ENCODE assay signal across 23 cellular contexts in genomic region chr9:86605303-86605702, GRCh38.
"Had no signal": no experiment of that assay in that cellular context is flagged by ENCODE, and none has a peak within 500 bp of the region (broad histone marks: within the 10 kb centered on the region; RNA-seq: fewer than 3 reads in every experiment).

No MANE protein-coding gene starts in this region.

- H3K9me3 Mint-ChIP-seq: natural killer cell; stimulated activated naive B cell treated with anti-CD40 and anti-IgM and Interleukin-4, amounts not matched to agents 10 μg/mL and 1 μg/mL and 100 μg/mL, for 72 hours; stimulated activated naive CD8-positive, alpha-beta T cell treated with anti-CD3 and anti-CD28 coated beads, Interleukin-15, amount 100 ng/mL, for 72 hours had no signal

- H3K27ac ChIP-seq: dorsolateral prefrontal cortex, gastrocnemius medialis, heart right ventricle, neutrophil, psoas muscle, right lobe of liver, spleen, thoracic aorta, transverse colon had no signal

- H3K4me3 ChIP-seq: dorsolateral prefrontal cortex, gastrocnemius medialis, heart right ventricle, mucosa of descending colon, psoas muscle, right lobe of liver, spleen, thoracic aorta, transverse colon had no signal

- H3K4me3 Mint-ChIP-seq: natural killer cell; stimulated activated naive B cell treated with anti-CD40 and anti-IgM and Interleukin-4, amounts not matched to agents 10 μg/mL and 1 μg/mL and 100 μg/mL, for 72 hours; stimulated activated naive CD8-positive, alpha-beta T cell treated with anti-CD3 and anti-CD28 coated beads, Interleukin-15, amount 100 ng/mL, for 72 hours had no signal

- H3K27me3 Mint-ChIP-seq: stimulated activated naive B cell treated with anti-CD40 and anti-IgM and Interleukin-4, amounts not matched to agents 10 μg/mL and 1 μg/mL and 100 μg/mL, for 72 hours had no signal

- H3K36me3 Mint-ChIP-seq: natural killer cell; stimulated activated naive B cell treated with anti-CD40 and anti-IgM and Interleukin-4, amounts not matched to agents 10 μg/mL and 1 μg/mL and 100 μg/mL, for 72 hours had no signal

- H3K27ac Mint-ChIP-seq: natural killer cell; stimulated activated naive B cell treated with anti-CD40 and anti-IgM and Interleukin-4, amounts not matched to agents 10 μg/mL and 1 μg/mL and 100 μg/mL, for 72 hours; stimulated activated naive CD8-positive, alpha-beta T cell treated with anti-CD3 and anti-CD28 coated beads, Interleukin-15, amount 100 ng/mL, for 72 hours had no signal

- DNase-seq: cortex of kidney; dorsolateral prefrontal cortex; effector CD8-positive, alpha-beta T cell; gastrocnemius medialis; heart right ventricle; hypothalamus; kidney glomerular epithelial cell; mammary epithelial cell; mucosa of descending colon; natural killer cell; psoas muscle; retina; right lobe of liver; spleen; stimulated activated CD4-positive, alpha-beta T cell treated with anti-CD3 and anti-CD28 coated beads, Interleukin-15, amount 100 ng/mL, for 24 hours; stimulated activated CD4-positive, alpha-beta T cell treated with anti-CD3 and anti-CD28 coated beads, Interleukin-1b, Interleukin-23, amount 100 ng/mL, for 48 hours; stimulated activated CD4-positive, alpha-beta T cell treated with anti-CD3 and anti-CD28 coated beads, Interleukin-4, amount 100 ng/mL, for 24 hours; stimulated activated naive B cell treated with anti-CD40 and anti-IgM and Interleukin-4, amounts not matched to agents 10 μg/mL and 1 μg/mL and 100 μg/mL, for 72 hours; stimulated activated naive CD8-positive, alpha-beta T cell treated with anti-CD3 and anti-CD28 coated beads, Interleukin-15, amount 100 ng/mL, for 72 hours; transverse colon had no signal

- H3K4me1 Mint-ChIP-seq: natural killer cell; stimulated activated naive B cell treated with anti-CD40 and anti-IgM and Interleukin-4, amounts not matched to agents 10 μg/mL and 1 μg/mL and 100 μg/mL, for 72 hours; stimulated activated naive CD8-positive, alpha-beta T cell treated with anti-CD3 and anti-CD28 coated beads, Interleukin-15, amount 100 ng/mL, for 72 hours had no signal

- H3K9me3 ChIP-seq: gastrocnemius medialis, heart right ventricle, mucosa of descending colon, neutrophil, psoas muscle, right lobe of liver, spleen, thoracic aorta, transverse colon had no signal

- ATAC-seq: esophagus mucosa; gastrocnemius medialis; heart right ventricle; mucosa of descending colon; natural killer cell; psoas muscle; right lobe of liver; stimulated activated naive B cell treated with anti-CD40 and anti-IgM and Interleukin-4, amounts not matched to agents 10 μg/mL and 1 μg/mL and 100 μg/mL, for 72 hours; stimulated activated naive CD8-positive, alpha-beta T cell treated with anti-CD3 and anti-CD28 coated beads, Interleukin-15, amount 100 ng/mL, for 72 hours had no signal

- H3K27me3 ChIP-seq: gastrocnemius medialis, neutrophil, right lobe of liver, spleen, transverse colon had no signal

- H3K36me3 ChIP-seq: gastrocnemius medialis, heart right ventricle, neutrophil, right lobe of liver, spleen, thoracic aorta, transverse colon had no signal

- H3K4me1 ChIP-seq: psoas muscle, right lobe of liver, spleen had no signal
